Comparison of ENCODE assay signal across 10 cellular contexts in genomic region chr6:43268782-43269272, GRCh38. TPM values are rescaled to one million over a fixed set of nuclear protein-coding genes. Genes with fewer than 3 reads are reported as not detected.
A peak's percentile ranks its signal among the peaks of the same experiment; 100 is the strongest.
DNase-seq lines count a peak whose midpoint lies in the region; ATAC-seq and TF ChIP-seq lines count a peak whose summit lies in the region.
"Had no signal": no experiment of that assay in that cellular context is flagged by ENCODE, and none has a peak within 500 bp of the region (broad histone marks: within the 10 kb centered on the region; RNA-seq: fewer than 3 reads in every experiment).

No MANE protein-coding gene starts in this region.

- TF ChIP-seq POLR2A in heart left ventricle (IDR thresholded peaks at IDR 0.05) (no peak), vagina (IDR thresholded peaks at IDR 0.05) (no peak)

- CTCF ChIA-PET in mammary epithelial cell (lab: Charles Lee; ENCODE audit: low non-redundant PET) = no interaction called here

- H3K27ac ChIP-seq in heart left ventricle = peak overlapping the region in 11 of 12 donors; percentile 61 to 90 (median 74)
- no peak overlapping the region for H3K27ac ChIP-seq in mammary epithelial cell (ENCODE audit: insufficient read depth, low read depth, low read length)
- peak overlapping the region; percentile 31 for H3K27ac ChIP-seq in vagina

- in situ Hi-C loops in mammary epithelial cell (cut with MboI; ENCODE audit: low sequenced_read_pairs in 2 of 2) = loop anchor here in 1 of 2 donors (10.0 kb wide), 1 partner anchor 66 kb away; no protein-coding TSS in a partner anchor

- TF ChIP-seq CTCF in heart left ventricle (IDR thresholded peaks at IDR 0.05) (no peak), mammary epithelial cell (conservative IDR thresholded peaks at IDR 0.05 in 1 of 2, IDR thresholded peaks at IDR 0.05 in 1 of 2; ENCODE audit: extremely low read depth in 1 of 2, insufficient read depth in 1 of 2, low read depth in 1 of 2, low read length in 2 of 2) (no peak), vagina (IDR thresholded peaks at IDR 0.05) (no peak)

- H3K36me3 ChIP-seq in heart left ventricle (no peaks in the 10 kb centered on the region), mammary epithelial cell (ENCODE audit: insufficient read depth, low read length) (no peaks in the 10 kb centered on the region), mucosa of stomach (ENCODE audit: control insufficient read depth, insufficient read depth, low read length) (no peaks in the 10 kb centered on the region), vagina (no peaks in the 10 kb centered on the region)

- no peak overlapping the region for H3K9ac ChIP-seq in mammary epithelial cell (ENCODE audit: insufficient read depth, low read length)
- H3K9ac ChIP-seq in mucosa of stomach (ENCODE audit: low read length) = peak overlapping the region; percentile 29

- H3K4me2 ChIP-seq in mammary epithelial cell (ENCODE audit: insufficient read depth, low read depth, low read length) = peak overlapping the region; percentile 82

- intact Hi-C loops in heart left ventricle (cut with DNase I) = loop anchor here in 5 of 10 donors (2.0 to 10.0 kb wide), 6 partner anchors 60 to 238 kb away; no protein-coding TSS in a partner anchor
- intact Hi-C loops in cardiac septum (cut with DNase I) = loop anchor here (2.0 to 5.0 kb wide), 2 partner anchors 60 to 238 kb away; no protein-coding TSS in a partner anchor
- intact Hi-C loops in mammary epithelial cell (cut with micrococcal nuclease) = no loop called here
- intact Hi-C loops in vagina (cut with DNase I) = no loop called here
- intact Hi-C loops in posterior vena cava (cut with DNase I) = loop anchor here in 1 of 2 donors (10.0 kb wide), 1 partner anchor 66 kb away; no protein-coding TSS in a partner anchor

- peaks cover 0 to 20% (median 0%) of the 10 kb centered on the region in 9 donors for H3K27me3 ChIP-seq in heart left ventricle
- no peaks in the 10 kb centered on the region for H3K27me3 ChIP-seq in mammary epithelial cell (ENCODE audit: insufficient read depth, low read length)
- no peaks in the 10 kb centered on the region for H3K27me3 ChIP-seq in mucosa of stomach (ENCODE audit: control insufficient read depth, insufficient read depth, low read length)
- H3K27me3 ChIP-seq in vagina = no peaks in the 10 kb centered on the region

- no peak for ATAC-seq in heart left ventricle
- ATAC-seq: PC-3 had no signal

- dilution Hi-C loops in mammary epithelial cell (cut with HindIII; ENCODE audit: low sequenced_read_pairs) = no loop called here

- DNase-seq in heart left ventricle (peak in 1 of 5 donors; percentile 28), cardiac septum (ENCODE audit: low spot score) (no peak), mammary epithelial cell (no peak), vagina (ENCODE audit: extremely low spot score in 2 of 2) (no peak), SW 1271 (lab: John Stamatoyannopoulos, UW) (no peak), globus pallidus (ENCODE audit: low spot score) (no peak), posterior vena cava (ENCODE audit: low spot score) (no peak)
- DNase-seq: PC-3 had no signal

- 57 to 68% (median 62%) methylated on average over 10 of the region's 10 CpGs for WGBS in heart left ventricle, 4 donors
- 75% methylated on average over 10 of the region's 10 CpGs for WGBS in mammary epithelial cell (ENCODE audit: low coverage, missing lambda C conversion rate)

- H3K4me3 ChIP-seq in heart left ventricle = peak overlapping the region in 3 of 12 donors; percentile 25 to 51 (median 41)
- H3K4me3 ChIP-seq in mammary epithelial cell (replicated peaks in 1 of 3; ENCODE audit: insufficient read depth in 1 of 3, low read depth in 2 of 3, low read length in 3 of 3) = no peak overlapping the region
- peak overlapping the region; percentile 9 for H3K4me3 ChIP-seq in mucosa of stomach (ENCODE audit: low read length)
- H3K4me3 ChIP-seq in vagina = peak overlapping the region in 1 of 2 donors; percentile 33

- H3K4me1 ChIP-seq in heart left ventricle = peaks cover 0 to 35% (median 24%) of the 10 kb centered on the region in 12 donors
- H3K4me1 ChIP-seq in mammary epithelial cell (ENCODE audit: insufficient read depth, low read length) = no peaks in the 10 kb centered on the region
- H3K4me1 ChIP-seq in mucosa of stomach (ENCODE audit: control insufficient read depth, insufficient read depth, low read length) = peaks cover 41% of the 10 kb centered on the region
- peaks cover 14% of the 10 kb centered on the region for H3K4me1 ChIP-seq in vagina

- no TSS peak for BruUV-seq in mammary epithelial cell (replicated peaks; lab: Mats Ljungman, UMichigan)

- no peaks in the 10 kb centered on the region for H3K9me3 ChIP-seq in heart left ventricle
- H3K9me3 ChIP-seq in mammary epithelial cell (replicated peaks; ENCODE audit: insufficient read depth, low read length) = no peaks in the 10 kb centered on the region
- H3K9me3 ChIP-seq in mucosa of stomach (ENCODE audit: control insufficient read depth, low read length) = no peaks in the 10 kb centered on the region
- no peaks in the 10 kb centered on the region for H3K9me3 ChIP-seq in vagina

- no peaks in the 10 kb centered on the region for H4K20me1 ChIP-seq in mammary epithelial cell (ENCODE audit: insufficient read depth, low read length)

- no peaks in the 10 kb centered on the region for H3K79me2 ChIP-seq in mammary epithelial cell (ENCODE audit: insufficient read depth, low read length)

- H2AFZ ChIP-seq in mammary epithelial cell (ENCODE audit: low read depth, low read length) = no peak overlapping the region

RNA-seq across cellular contexts. Expression of gene TTBK1, which starts 25.5 kb away (rescaled TPM):
- under 1 TPM; 0.04 to 0.52 (median 0.29) TPM for total RNA-seq in heart left ventricle
- polyA plus RNA-seq in heart left ventricle = under 1 TPM; 0.07 to 0.23 TPM
- total RNA-seq in cardiac septum = 0.35 TPM
- under 1 TPM in 1 of 2 donors, not detected in 1; under 0.01 TPM for total RNA-seq in mammary epithelial cell
- not detected for polyA plus RNA-seq in mammary epithelial cell
- polyA minus RNA-seq in mammary epithelial cell = not detected
- not detected for total RNA-seq in vagina
- under 1 TPM; 0.09 to 0.14 TPM for total RNA-seq in posterior vena cava
- total RNA-seq: PC-3 had no signal

RNA-seq across cellular contexts. Expression of gene SLC22A7, which starts 29.2 kb away (rescaled TPM):
- total RNA-seq in heart left ventricle (under 1 TPM in 4 of 9 donors, not detected in 5; 0.12 to 0.32 (median 0.14) TPM), cardiac septum (not detected), mammary epithelial cell (not detected), vagina (not detected), posterior vena cava (not detected)
- polyA plus RNA-seq in heart left ventricle (under 1 TPM in 1 of 2 donors, not detected in 1; 0.23 TPM), mammary epithelial cell (not detected)
- polyA minus RNA-seq in mammary epithelial cell = not detected
- total RNA-seq: PC-3, sciatic nerve had no signal

RNA-seq across cellular contexts. Expression of gene DNPH1, which starts 39.5 kb away (rescaled TPM):
- 10 to 100 TPM; 18.9 to 63.7 (median 25.7) TPM for total RNA-seq in heart left ventricle
- 10 to 100 TPM; 37.9 to 45.5 TPM for polyA plus RNA-seq in heart left ventricle
- total RNA-seq in cardiac septum = 23.2 TPM
- 10 to 100 TPM; 55.2 to 56.9 TPM for total RNA-seq in mammary epithelial cell
- 112 TPM for polyA plus RNA-seq in mammary epithelial cell
- 24.8 TPM for polyA minus RNA-seq in mammary epithelial cell
- 61.9 TPM for total RNA-seq in vagina
- 10 to 100 TPM; 24.5 to 42.5 TPM for total RNA-seq in posterior vena cava

RNA-seq across cellular contexts. Expression of gene CRIP3, which starts 39.8 kb away (rescaled TPM):
- 10 to 100 TPM in 6 of 9 donors, 1 to 10 TPM in 3; 3.7 to 63.3 (median 20.9) TPM for total RNA-seq in heart left ventricle
- 10 to 100 TPM in 1 of 2 donors, 1 to 10 TPM in 1; 3.6 to 66.7 TPM for polyA plus RNA-seq in heart left ventricle
- 11.2 TPM for total RNA-seq in cardiac septum
- under 1 TPM in 1 of 2 donors, not detected in 1; 0.50 TPM for total RNA-seq in mammary epithelial cell
- polyA plus RNA-seq in mammary epithelial cell = 0.39 TPM
- not detected for polyA minus RNA-seq in mammary epithelial cell
- total RNA-seq in vagina = not detected
- 1 to 10 TPM in 1 of 2 donors, under 1 TPM in 1; 1.00 to 1.4 TPM for total RNA-seq in posterior vena cava
